ENCODE assay signal across 12 cellular contexts in the genomic region with DNA sequence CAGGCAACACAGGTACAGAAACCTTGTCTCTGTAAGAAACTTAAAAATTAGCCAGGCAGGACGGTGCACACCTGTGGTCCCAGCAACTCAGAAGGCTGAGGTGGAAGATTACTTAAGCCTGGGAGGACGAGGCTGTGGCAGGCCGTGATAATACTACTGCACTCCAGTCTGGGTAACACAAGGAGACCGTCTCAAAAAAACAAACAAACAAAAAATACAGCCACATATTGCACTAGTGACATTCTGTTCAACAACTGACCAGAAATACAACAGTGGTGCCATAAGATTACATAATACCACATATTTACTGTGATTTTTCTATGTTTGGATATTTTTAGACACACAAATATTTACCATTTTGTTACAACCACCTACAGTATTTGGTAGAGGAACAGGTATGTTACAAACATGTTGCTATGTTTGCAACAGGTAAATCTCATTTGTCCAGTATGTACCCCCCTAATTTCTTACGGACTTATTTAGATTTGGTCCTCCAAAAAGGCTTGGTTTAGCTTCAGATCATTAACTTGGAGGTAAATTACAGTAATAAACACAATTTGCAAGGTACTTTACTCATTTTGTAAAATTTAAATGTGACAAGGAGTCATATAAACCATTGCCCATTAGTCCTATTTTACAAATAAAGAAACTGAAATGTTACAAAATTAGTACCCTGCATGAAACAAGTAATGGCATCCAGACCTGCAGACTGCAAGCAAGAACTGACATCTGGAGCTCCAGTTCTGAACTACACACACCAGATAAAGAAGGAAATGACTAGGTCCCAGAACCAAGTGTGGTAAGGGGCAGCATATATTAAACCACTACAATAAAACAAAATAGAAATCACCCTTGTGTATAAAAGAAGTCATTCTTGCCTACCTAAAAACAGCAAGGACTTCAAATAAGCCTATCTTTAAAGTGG. TPM values are rescaled to one million over a fixed set of nuclear protein-coding genes. Genes with fewer than 3 reads are reported as not detected.
DNase-seq lines count a peak whose midpoint lies in the region; ATAC-seq and TF ChIP-seq lines count a peak whose summit lies in the region.
"Had no signal": no experiment of that assay in that cellular context is flagged by ENCODE, and none has a peak within 500 bp of the region (broad histone marks: within the 10 kb centered on the region; RNA-seq: fewer than 3 reads in every experiment).

No MANE protein-coding gene starts in this region.

- DNase-seq in G401 (ENCODE audit: low spot score) (peak; percentile 25), cerebellar cortex (ENCODE audit: low spot score) (no peak), NOMO-1 treated with DMSO at 0.1 percent for 48 hours (lab: John Stamatoyannopoulos, UW; ENCODE audit: unreplicated experiment) (no peak), NCI-H2107 (lab: John Stamatoyannopoulos, UW) (no peak), GM20000 (ENCODE audit: low spot score) (no peak)
- DNase-seq: foreskin fibroblast, GF-D8, NCI-H446, RPMI8226 had no signal

- TF ChIP-seq CTCF in GM20000 (IDR thresholded peaks at IDR 0.05; ENCODE audit: extremely low read depth, missing control alignments) = no peak

- in situ Hi-C loops in G401 (cut with HindIII; ENCODE audit: low sequenced_read_pairs) = no loop called here

- ATAC-seq in GM18907 (IDR thresholded peaks at IDR 0.05; ENCODE audit: unreplicated experiment) (peak; percentile 54), HG02571 (IDR thresholded peaks at IDR 0.05; ENCODE audit: unreplicated experiment) (peak; percentile 61), HG03439 (IDR thresholded peaks at IDR 0.05; ENCODE audit: unreplicated experiment) (peak; percentile 68)

RNA-seq across cellular contexts. Expression of a gene that starts 36.8 kb away (rescaled TPM):
- 68.0 and 101 TPM in 2 replicates for total RNA-seq in G401 (2014; rRNA removed; shearing (Covaris generic))

RNA-seq across cellular contexts. Expression of a gene that starts 37.3 kb away (rescaled TPM):
- 5.0 and 6.3 TPM in 2 replicates for total RNA-seq in G401 (2014; rRNA removed; shearing (Covaris generic))
